8 cellular contexts compared by ENCODE assay signal in the genomic region with DNA sequence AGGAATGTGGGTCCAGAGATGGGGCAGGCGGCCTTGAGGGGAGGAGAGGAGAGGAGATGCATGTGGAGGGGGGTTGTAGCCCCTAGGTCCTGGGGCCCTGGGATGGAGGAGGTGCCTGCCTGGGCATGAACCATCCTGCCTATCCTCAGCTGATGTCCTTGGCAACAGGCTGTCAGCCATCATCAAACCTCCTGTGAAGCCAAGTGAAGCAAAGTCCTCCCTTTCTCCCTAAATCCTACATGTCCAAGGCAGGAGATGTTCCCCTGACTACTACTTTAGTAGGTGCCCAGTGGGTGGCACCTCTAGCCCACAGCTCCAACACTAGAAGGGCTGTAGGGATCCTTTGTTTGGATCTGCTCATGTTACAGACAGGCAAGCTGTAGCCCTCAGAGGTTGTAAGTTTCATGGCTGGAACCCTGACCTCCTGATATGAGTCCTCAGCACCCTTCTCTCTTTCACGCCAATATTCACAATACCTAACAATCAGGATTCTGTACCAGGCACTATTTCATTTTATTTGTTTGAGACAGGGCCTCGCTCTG.
A peak's percentile ranks its signal among the peaks of the same experiment; 100 is the strongest.
DNase-seq lines count a peak whose midpoint lies in the region; ATAC-seq and TF ChIP-seq lines count a peak whose summit lies in the region.

No MANE protein-coding gene starts in this region.

- peaks cover 22% of the 10 kb centered on the region for H3K4me1 Mint-ChIP-seq in osteocyte (ENCODE audit: unreplicated experiment)

- H3K27ac Mint-ChIP-seq in osteocyte (ENCODE audit: unreplicated experiment): peak overlapping the region; percentile 19

- no peak for DNase-seq in GM10248 (ENCODE audit: extremely low spot score)
- DNase-seq in NCI-H2196 (lab: John Stamatoyannopoulos, UW; ENCODE audit: unreplicated experiment): peak; percentile 42
- DNase-seq in dedifferentiated amniotic fluid mesenchymal stem cell (ENCODE audit: extremely low spot score): peak; percentile 51
- DNase-seq in osteocyte (ENCODE audit: extremely low spot score, unreplicated experiment): no peak
- DNase-seq in stimulated activated CD4-positive, alpha-beta T cell treated with anti-CD3 and anti-CD28 coated beads, Interleukin-15, amount 100 ng/mL, for 24 hours: no peak

- no peak overlapping the region for H3K4me3 Mint-ChIP-seq in osteocyte (ENCODE audit: unreplicated experiment)

- no peak for ATAC-seq in HG02938 (IDR thresholded peaks at IDR 0.05; ENCODE audit: unreplicated experiment)
- ATAC-seq in GM18517 (IDR thresholded peaks at IDR 0.05; ENCODE audit: unreplicated experiment): no peak
- no peak for ATAC-seq in HG02763 (IDR thresholded peaks at IDR 0.05; ENCODE audit: unreplicated experiment)

- no peaks in the 10 kb centered on the region for H3K36me3 Mint-ChIP-seq in osteocyte (ENCODE audit: unreplicated experiment)

- peak; percentile 33 for TF ChIP-seq CTCF in GM10248 (IDR thresholded peaks at IDR 0.05; ENCODE audit: control extremely low read depth, extremely low read depth, low read depth, missing control alignments)
- peak; percentile 62 for TF ChIP-seq CTCF in osteocyte (IDR thresholded peaks at IDR 0.05)

- no peaks in the 10 kb centered on the region for H3K9me3 Mint-ChIP-seq in osteocyte (ENCODE audit: unreplicated experiment)

- peaks cover 28% of the 10 kb centered on the region for H3K27me3 Mint-ChIP-seq in osteocyte (ENCODE audit: unreplicated experiment)

- CTCF ChIA-PET in GM10248 (lab: Yijun Ruan, JAX): interaction anchor here (1.9 to 7.7 kb wide), 7 partner anchors 14 to 558 kb away, joined by 7 to 173 read pairs (median 29); partner anchors contain the start of gene CCDC71L

- POLR2A ChIA-PET in GM10248 (lab: Yijun Ruan, JAX): no interaction called here

Comparison
In these comparisons a context has a peak if more than half of its experiments do, and no peak if none do; other contexts are left out.
1. DNase-seq: peak in NCI-H2196 (single experiment) and dedifferentiated amniotic fluid mesenchymal stem cell (single experiment); none in GM10248 (single experiment), osteocyte (single experiment) and stimulated activated CD4-positive, alpha-beta T cell treated with anti-CD3 and anti-CD28 coated beads, Interleukin-15, amount 100 ng/mL, for 24 hours (single experiment).